12 cellular contexts compared by ENCODE assay signal in the genomic region with DNA sequence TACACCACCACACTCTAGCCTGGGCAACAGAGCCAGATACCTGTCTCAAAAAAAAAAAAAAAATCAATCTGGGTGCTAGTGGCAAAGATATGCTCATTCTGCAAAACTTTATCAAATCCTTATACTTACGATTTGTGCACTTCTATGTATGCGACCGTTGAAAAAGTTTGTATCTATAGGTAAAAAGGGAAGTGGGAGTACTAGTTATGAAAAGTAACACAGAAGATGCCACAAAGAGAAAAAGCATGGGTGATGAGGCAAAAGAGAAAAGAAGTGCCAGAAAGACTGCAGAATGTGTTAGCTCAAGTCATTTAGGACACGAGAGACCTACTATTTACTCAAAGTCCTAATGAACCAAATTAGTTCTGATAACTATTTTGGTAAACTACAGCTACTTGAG. TPM values are rescaled to one million over a fixed set of nuclear protein-coding genes. Genes with fewer than 3 reads are reported as not detected.
A peak's percentile ranks its signal among the peaks of the same experiment; 100 is the strongest.
DNase-seq lines count a peak whose midpoint lies in the region; ATAC-seq and TF ChIP-seq lines count a peak whose summit lies in the region.
"Had no signal": no experiment of that assay in that cellular context is flagged by ENCODE, and none has a peak within 500 bp of the region (broad histone marks: within the 10 kb centered on the region; RNA-seq: fewer than 3 reads in every experiment).

No MANE protein-coding gene starts in this region.

- peaks cover 56% of the 10 kb centered on the region for H3K36me3 Mint-ChIP-seq in T-helper 2 cell treated with Interferon-gamma antibody and Interleukin-4, amounts not matched to agents 5 μg/mL and 100 μg/mL, for 36 hours (ENCODE audit: low read depth)
- H3K36me3 Mint-ChIP-seq in progenitor cell of endocrine pancreas (ENCODE audit: insufficient read depth), result peaks cover 5% of the 10 kb centered on the region

- peak overlapping the region; percentile 44 for H3K27ac Mint-ChIP-seq in T-helper 2 cell treated with Interferon-gamma antibody and Interleukin-4, amounts not matched to agents 5 μg/mL and 100 μg/mL, for 36 hours
- H3K27ac Mint-ChIP-seq in progenitor cell of endocrine pancreas, result peak overlapping the region; percentile 67

- no peaks in the 10 kb centered on the region for H3K27me3 Mint-ChIP-seq in T-helper 2 cell treated with Interferon-gamma antibody and Interleukin-4, amounts not matched to agents 5 μg/mL and 100 μg/mL, for 36 hours (ENCODE audit: low read depth)
- H3K27me3 Mint-ChIP-seq in progenitor cell of endocrine pancreas, result no peaks in the 10 kb centered on the region

- H3K27me3 ChIP-seq in lower lobe of right lung (ENCODE audit: low read depth), result no peaks in the 10 kb centered on the region
- H3K27me3 ChIP-seq: tibial nerve had no signal

- intact Hi-C loops in lower lobe of right lung (cut with DNase I), result no loop called here

- H3K4me1 Mint-ChIP-seq in T-helper 2 cell treated with Interferon-gamma antibody and Interleukin-4, amounts not matched to agents 5 μg/mL and 100 μg/mL, for 36 hours (ENCODE audit: low read depth), result peaks cover 85% of the 10 kb centered on the region
- peaks cover 68% of the 10 kb centered on the region for H3K4me1 Mint-ChIP-seq in progenitor cell of endocrine pancreas (ENCODE audit: low read depth)

- no peaks in the 10 kb centered on the region for H3K9me3 ChIP-seq in lower lobe of right lung
- H3K9me3 ChIP-seq: tibial nerve had no signal

- H3K4me3 Mint-ChIP-seq in T-helper 2 cell treated with Interferon-gamma antibody and Interleukin-4, amounts not matched to agents 5 μg/mL and 100 μg/mL, for 36 hours, result no peak overlapping the region
- no peak overlapping the region for H3K4me3 Mint-ChIP-seq in progenitor cell of endocrine pancreas (ENCODE audit: low read depth)

- H3K36me3 ChIP-seq in lower lobe of right lung, result peaks cover 9% of the 10 kb centered on the region
- H3K36me3 ChIP-seq: tibial nerve had no signal

- H3K4me1 ChIP-seq in lower lobe of right lung, result peaks cover 61% of the 10 kb centered on the region

- H3K9me3 Mint-ChIP-seq in T-helper 2 cell treated with Interferon-gamma antibody and Interleukin-4, amounts not matched to agents 5 μg/mL and 100 μg/mL, for 36 hours, result no peaks in the 10 kb centered on the region
- no peaks in the 10 kb centered on the region for H3K9me3 Mint-ChIP-seq in progenitor cell of endocrine pancreas (ENCODE audit: low read depth)

- no peak overlapping the region for H3K27ac ChIP-seq in lower lobe of right lung
- H3K27ac ChIP-seq: epithelial cell of prostate, tibial nerve had no signal

- peak; percentile 54 for ATAC-seq in GM21576 (IDR thresholded peaks at IDR 0.05; ENCODE audit: unreplicated experiment)
- ATAC-seq in HG03460 (IDR thresholded peaks at IDR 0.05; ENCODE audit: unreplicated experiment), result peak; percentile 39
- ATAC-seq in lower lobe of right lung, result no peak
- ATAC-seq in GM21515 (IDR thresholded peaks at IDR 0.05; ENCODE audit: unreplicated experiment), result no peak

- no peak for DNase-seq in T-helper 2 cell treated with Interferon-gamma antibody and Interleukin-4, amounts not matched to agents 5 μg/mL and 100 μg/mL, for 36 hours (ENCODE audit: low spot score)
- DNase-seq in T-helper 2 cell (no peak), progenitor cell of endocrine pancreas (ENCODE audit: low spot score, unreplicated experiment) (no peak), lower lobe of right lung (no peak), DMS 273 treated with DMSO at 0.1 percent for 48 hours (lab: John Stamatoyannopoulos, UW) (no peak)
- DNase-seq: activated CD8-positive, alpha-beta memory T cell treated with anti-CD3 and anti-CD28 coated beads for 24 hours; cerebellar nuclear complex had no signal

- no peak overlapping the region for H3K4me3 ChIP-seq in lower lobe of right lung
- H3K4me3 ChIP-seq: tibial nerve had no signal

- TF ChIP-seq CTCF in progenitor cell of endocrine pancreas (IDR thresholded peaks at IDR 0.05; ENCODE audit: unreplicated experiment) (no peak), lower lobe of right lung (IDR thresholded peaks at IDR 0.05) (no peak)

RNA-seq across cellular contexts. Expression of a gene that starts 5.9 kb away (rescaled TPM):
- total RNA-seq in progenitor cell of endocrine pancreas, result 30.1 TPM in 2 replicates
- 19.7 TPM for total RNA-seq in lower lobe of right lung

Comparison
In these comparisons a context has a peak if more than half of its experiments do, and no peak if none do; other contexts are left out.
1. ATAC-seq: peak in GM21576 (single experiment) and HG03460 (single experiment); none in lower lobe of right lung (0 of 2) and GM21515 (single experiment).